13 cellular contexts compared by ENCODE assay signal in the genomic region with DNA sequence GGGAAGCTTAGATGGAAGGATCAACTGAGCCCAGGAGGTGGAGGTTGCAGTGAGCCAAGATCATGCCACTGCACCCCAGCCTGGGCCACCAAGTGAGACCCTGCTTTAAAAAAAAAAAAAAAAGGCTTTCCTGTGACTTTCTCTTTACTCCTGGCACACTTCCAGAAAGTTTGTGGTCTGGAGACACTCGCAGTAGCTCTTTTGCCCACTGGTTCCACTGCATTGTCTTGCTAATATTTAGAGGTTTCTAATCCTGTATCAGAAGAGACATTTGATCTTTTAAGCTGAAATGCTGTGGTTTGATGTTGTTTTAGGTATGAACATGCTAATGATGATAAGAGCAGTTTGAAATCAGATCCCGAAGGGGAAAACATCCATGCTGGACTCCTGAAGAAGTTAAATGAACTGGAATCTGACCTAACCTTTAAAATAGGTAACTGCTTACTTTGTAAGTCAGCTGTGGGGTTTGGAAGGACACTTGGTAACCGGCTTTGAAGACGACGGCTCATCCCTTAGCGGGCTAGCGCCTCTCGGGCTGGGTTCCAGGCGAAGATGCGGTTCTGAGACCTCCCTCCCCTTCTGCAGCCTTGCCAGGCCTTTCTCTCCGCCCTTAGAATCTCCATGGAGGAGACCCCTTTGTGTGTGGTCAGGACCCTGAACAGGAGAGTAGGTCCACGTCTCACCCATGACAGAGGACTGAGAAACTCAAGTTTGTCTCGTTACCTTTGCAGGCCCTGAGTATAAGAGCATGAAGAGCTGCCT. TPM values are rescaled to one million over a fixed set of nuclear protein-coding genes. Genes with fewer than 3 reads are reported as not detected.
DNase-seq lines count a peak whose midpoint lies in the region; ATAC-seq, FAIRE-seq and TF ChIP-seq lines count a peak whose summit lies in the region.
"Had no signal": no experiment of that assay in that cellular context is flagged by ENCODE, and none has a peak within 500 bp of the region (broad histone marks: within the 10 kb centered on the region; RNA-seq: fewer than 3 reads in every experiment).

No MANE protein-coding gene starts in this region.

- H3K27me3 Mint-ChIP-seq in activated naive CD8-positive, alpha-beta T cell, result no peaks in the 10 kb centered on the region
- no peaks in the 10 kb centered on the region for H3K27me3 Mint-ChIP-seq in nephron progenitor cell (ENCODE audit: low read depth, poor library complexity)

- ATAC-seq in GM21515 (IDR thresholded peaks at IDR 0.05; ENCODE audit: unreplicated experiment) (no peak), pancreas (no peak)

- H2AFZ ChIP-seq in mammary epithelial cell (ENCODE audit: low read depth, low read length), result no peak overlapping the region

- in situ Hi-C loops in mammary epithelial cell (cut with MboI; ENCODE audit: low sequenced_read_pairs in 2 of 2), result no loop called here

- H3K27ac ChIP-seq in pancreas, result no peak overlapping the region
- H3K27ac ChIP-seq in mammary epithelial cell (ENCODE audit: insufficient read depth, low read depth, low read length), result no peak overlapping the region

- no peaks in the 10 kb centered on the region for H4K20me1 ChIP-seq in mammary epithelial cell (ENCODE audit: insufficient read depth, low read length)

- H3K4me1 ChIP-seq in pancreas (no peaks in the 10 kb centered on the region), mammary epithelial cell (ENCODE audit: insufficient read depth, low read length) (peaks cover 15% of the 10 kb centered on the region)

- H3K27me3 ChIP-seq in pancreas, result no peaks in the 10 kb centered on the region
- H3K27me3 ChIP-seq in mammary epithelial cell (ENCODE audit: insufficient read depth, low read length), result no peaks in the 10 kb centered on the region

- TF ChIP-seq CTCF in pancreas (IDR thresholded peaks at IDR 0.05) (no peak), nephron progenitor cell (IDR thresholded peaks at IDR 0.05) (no peak), mammary epithelial cell (conservative IDR thresholded peaks at IDR 0.05 in 1 of 2, IDR thresholded peaks at IDR 0.05 in 1 of 2; ENCODE audit: extremely low read depth in 1 of 2, insufficient read depth in 1 of 2, low read depth in 1 of 2, low read length in 2 of 2) (no peak)

- H3K4me3 Mint-ChIP-seq in activated naive CD8-positive, alpha-beta T cell, result no peak overlapping the region
- H3K4me3 Mint-ChIP-seq in nephron progenitor cell, result no peak overlapping the region
- H3K4me3 Mint-ChIP-seq: T-helper 2 cell treated with Interferon-gamma antibody and Interleukin-4, amounts not matched to agents 5 μg/mL and 100 μg/mL, for 36 hours had no signal

- H3K79me2 ChIP-seq in mammary epithelial cell (ENCODE audit: insufficient read depth, low read length), result peaks cover 13% of the 10 kb centered on the region

- H3K9me3 ChIP-seq in pancreas, result no peaks in the 10 kb centered on the region
- H3K9me3 ChIP-seq in mammary epithelial cell (replicated peaks; ENCODE audit: insufficient read depth, low read length), result no peaks in the 10 kb centered on the region

- H3K36me3 ChIP-seq in pancreas (peaks cover 14 to 80% (median 46%) of the 10 kb centered on the region in 3 donors), mammary epithelial cell (ENCODE audit: insufficient read depth, low read length) (peaks cover 39% of the 10 kb centered on the region)

- no TSS peak for BruUV-seq in mammary epithelial cell (replicated peaks; lab: Mats Ljungman, UMichigan)

- FAIRE-seq in pancreas (lab: Jason Lieb, UNC), result no peak

- H3K36me3 Mint-ChIP-seq in activated naive CD8-positive, alpha-beta T cell, result peaks cover 4% of the 10 kb centered on the region
- peaks cover 80% of the 10 kb centered on the region for H3K36me3 Mint-ChIP-seq in nephron progenitor cell (ENCODE audit: low read depth)

- no peaks in the 10 kb centered on the region for H3K9me3 Mint-ChIP-seq in activated naive CD8-positive, alpha-beta T cell (ENCODE audit: low read depth)
- no peaks in the 10 kb centered on the region for H3K9me3 Mint-ChIP-seq in nephron progenitor cell
- H3K9me3 Mint-ChIP-seq: T-helper 2 cell treated with Interferon-gamma antibody and Interleukin-4, amounts not matched to agents 5 μg/mL and 100 μg/mL, for 36 hours had no signal

- no peak overlapping the region for H3K9ac ChIP-seq in mammary epithelial cell (ENCODE audit: insufficient read depth, low read length)

- intact Hi-C loops in pancreas (cut with DNase I) (no loop called here), mammary epithelial cell (cut with micrococcal nuclease) (no loop called here)

- peak; percentile 65 for DNase-seq in CMK (ENCODE audit: low read depth)
- DNase-seq in Jurkat, Clone E6-1 (ENCODE audit: low read depth, low spot score), result peak; percentile 69
- peak; percentile 58 for DNase-seq in iris pigment epithelial cell (ENCODE audit: low read depth)
- no peak for DNase-seq in pancreas
- no peak for DNase-seq in nephron progenitor cell
- no peak for DNase-seq in mammary epithelial cell
- DNase-seq: amniotic stem cell, GOT3, hypothalamus, NCI-H2029 treated with DMSO at 0.1 percent for 48 hours had no signal

- WGBS in pancreas, 2 donors, result 92 to 95% methylated on average over 13 of the region's 13 CpGs
- 95% methylated on average over 13 of the region's 13 CpGs for WGBS in mammary epithelial cell (ENCODE audit: low coverage, missing lambda C conversion rate)

- peaks cover 14% of the 10 kb centered on the region for H3K4me1 Mint-ChIP-seq in activated naive CD8-positive, alpha-beta T cell (ENCODE audit: low read depth)
- H3K4me1 Mint-ChIP-seq in nephron progenitor cell, result peaks cover 22% of the 10 kb centered on the region

- peak overlapping the region; percentile 28 for H3K27ac Mint-ChIP-seq in activated naive CD8-positive, alpha-beta T cell
- H3K27ac Mint-ChIP-seq in nephron progenitor cell, result no peak overlapping the region

- H3K4me3 ChIP-seq in Jurkat, Clone E6-1 (ENCODE audit: low read length), result no peak overlapping the region
- H3K4me3 ChIP-seq in pancreas (no peak overlapping the region), mammary epithelial cell (replicated peaks in 1 of 3; ENCODE audit: insufficient read depth in 1 of 3, low read depth in 2 of 3, low read length in 3 of 3) (no peak overlapping the region)

- no peak overlapping the region for H3K4me2 ChIP-seq in mammary epithelial cell (ENCODE audit: insufficient read depth, low read depth, low read length)

- CTCF ChIA-PET in mammary epithelial cell (lab: Charles Lee; ENCODE audit: low non-redundant PET), result no interaction called here

- dilution Hi-C loops in mammary epithelial cell (cut with HindIII; ENCODE audit: low sequenced_read_pairs), result no loop called here

RNA-seq across cellular contexts. Expression of a gene that starts 23.1 kb away (rescaled TPM):
- 96.7 TPM for polyA plus RNA-seq in Jurkat, Clone E6-1 (2012; ENCODE audit: insufficient read depth, insufficient read length)
- total RNA-seq in pancreas (10 to 100 TPM in 3 of 6 donors, 1 to 10 TPM in 3; 5.7 to 17.4 (median 10.5) TPM), mammary epithelial cell (10 to 100 TPM; 41.9 to 63.7 TPM)
- polyA plus RNA-seq in pancreas (10 to 100 TPM; 17.6 to 21.3 TPM), mammary epithelial cell (62.2 TPM)
- 120 TPM for polyA minus RNA-seq in mammary epithelial cell

RNA-seq across cellular contexts. Expression of a gene that starts 57.9 kb away (rescaled TPM):
- polyA plus RNA-seq in Jurkat, Clone E6-1 (2012; ENCODE audit: insufficient read depth, insufficient read length), result 44.7 TPM
- total RNA-seq in pancreas, result 10 to 100 TPM; 63.9 to 82.8 (median 74.2) TPM
- polyA plus RNA-seq in pancreas, result 10 to 100 TPM; 51.5 to 73.3 TPM
- total RNA-seq in mammary epithelial cell, result 10 to 100 TPM; 71.2 to 81.4 TPM
- 45.0 TPM for polyA plus RNA-seq in mammary epithelial cell
- 125 TPM for polyA minus RNA-seq in mammary epithelial cell

Comparison
In these comparisons a context has a peak if more than half of its experiments do, and no peak if none do; other contexts are left out.
1. DNase-seq: peak in CMK (single experiment), Jurkat, Clone E6-1 (single experiment) and iris pigment epithelial cell (single experiment); none in pancreas (0 of 6), nephron progenitor cell (single experiment) and mammary epithelial cell (single experiment).